10 cellular contexts compared by ENCODE assay signal in genomic region chr9:114388764-114389375, GRCh38. TPM values are rescaled to one million over a fixed set of nuclear protein-coding genes. Genes with fewer than 3 reads are reported as not detected.
A peak's percentile ranks its signal among the peaks of the same experiment; 100 is the strongest.
DNase-seq lines count a peak whose midpoint lies in the region; ATAC-seq and TF ChIP-seq lines count a peak whose summit lies in the region.
"Had no signal": no experiment of that assay in that cellular context is flagged by ENCODE, and none has a peak within 500 bp of the region (broad histone marks: within the 10 kb centered on the region; RNA-seq: fewer than 3 reads in every experiment).

No MANE protein-coding gene starts in this region.

- H4K20me1 ChIP-seq in MM.1S (ENCODE audit: insufficient read depth, low read length), result no peaks in the 10 kb centered on the region

- no peaks in the 10 kb centered on the region for H3K36me3 ChIP-seq in MM.1S (replicated peaks; ENCODE audit: insufficient read depth, low read length)
- H3K36me3 ChIP-seq in trophoblast cell (ENCODE audit: control insufficient read depth in 1 of 2, insufficient read depth in 2 of 2, low read length in 2 of 2), result no peaks in the 10 kb centered on the region

- peak overlapping the region; percentile 95 for H3K4me3 Mint-ChIP-seq in CD4-positive, alpha-beta T cell
- peak overlapping the region; percentile 96 for H3K4me3 Mint-ChIP-seq in dendritic cell treated with granulocyte-macrophage colony-stimulating factor and Interleukin-4, amounts not matched to agents 40 ng/mL and 50 ng/mL, for 4 days

- peaks cover 13% of the 10 kb centered on the region for H3K79me1 ChIP-seq in trophoblast cell (ENCODE audit: low read length)

- H2BK120ac ChIP-seq in trophoblast cell (ENCODE audit: insufficient read depth, low read length, poor library complexity), result no peak overlapping the region

- H2AFZ ChIP-seq in MM.1S (ENCODE audit: low read length) (no peak overlapping the region), trophoblast cell (ENCODE audit: insufficient read depth, low read length, poor library complexity) (no peak overlapping the region)

- ATAC-seq in CD4-positive, alpha-beta T cell (ENCODE audit: poor library complexity), result no peak

- no peak overlapping the region for H4K12ac ChIP-seq in trophoblast cell (ENCODE audit: low read depth, low read length)

- peak overlapping the region; percentile 97 for H3K27ac ChIP-seq in CD4-positive, alpha-beta T cell (ENCODE audit: low read depth, low read length)
- H3K27ac ChIP-seq in MM.1S (ENCODE audit: low read length), result peak overlapping the region; percentile 96
- no peak overlapping the region for H3K27ac ChIP-seq in trophoblast cell (ENCODE audit: low read depth, low read length)

- DNase-seq in CD4-positive, alpha-beta T cell, result no peak
- DNase-seq in MM.1S (no peak), trophoblast cell (no peak), NCI-H2029 treated with DMSO at 0.1 percent for 48 hours (lab: John Stamatoyannopoulos, UW) (no peak), NCI-H510A treated with DMSO at 0.1 percent for 48 hours (lab: John Stamatoyannopoulos, UW) (no peak), hypothalamus (lab: John Stamatoyannopoulos, UW) (no peak), NCI-H524 (lab: John Stamatoyannopoulos, UW) (no peak)
- DNase-seq: DMS79, NCI-H1417 treated with DMSO at 0.1 percent for 48 hours had no signal

- H3K14ac ChIP-seq in trophoblast cell (ENCODE audit: low read length), result no peak overlapping the region

- H3K27me3 ChIP-seq in CD4-positive, alpha-beta T cell (ENCODE audit: control insufficient read depth, insufficient read depth, low read length), result no peaks in the 10 kb centered on the region
- no peaks in the 10 kb centered on the region for H3K27me3 ChIP-seq in MM.1S (replicated peaks; ENCODE audit: insufficient read depth, low read length)
- H3K27me3 ChIP-seq in trophoblast cell (ENCODE audit: insufficient read depth, low read length), result no peaks in the 10 kb centered on the region

- intact Hi-C loops in CD4-positive, alpha-beta T cell (cut with DNase I, micrococcal nuclease), result loop anchor here (1.0 to 10.0 kb wide), 6 partner anchors 8 to 536 kb away; partner anchors contain the start of gene ATP6V1G1 (in 1 of the 2)
- intact Hi-C loops in dendritic cell treated with granulocyte-macrophage colony-stimulating factor and Interleukin-4, amounts not matched to agents 40 ng/mL and 50 ng/mL, for 4 days (cut with micrococcal nuclease), result no loop called here

- H3K4me1 Mint-ChIP-seq in CD4-positive, alpha-beta T cell (ENCODE audit: low read depth), result peaks cover 83% of the 10 kb centered on the region
- peaks cover 84% of the 10 kb centered on the region for H3K4me1 Mint-ChIP-seq in dendritic cell treated with granulocyte-macrophage colony-stimulating factor and Interleukin-4, amounts not matched to agents 40 ng/mL and 50 ng/mL, for 4 days (ENCODE audit: low read depth)

- H2BK12ac ChIP-seq in trophoblast cell (ENCODE audit: low read length), result peak overlapping the region; percentile 75

- no CpG with 5 or more reads among the region's 9 CpGs for WGBS in trophoblast cell (ENCODE audit: extremely low coverage, insufficient coverage, insufficient read length)

- peak overlapping the region; percentile 80 for H4K91ac ChIP-seq in trophoblast cell (ENCODE audit: low read depth, low read length)

- no peak for TF ChIP-seq CTCF in CD4-positive, alpha-beta T cell (IDR thresholded peaks at IDR 0.05)
- TF ChIP-seq CTCF in MM.1S (IDR thresholded peaks at IDR 0.05; ENCODE audit: low read length), result no peak

- CTCF ChIA-PET in CD4-positive, alpha-beta T cell (lab: Charles Lee), result interaction anchor here (1.1 to 6.7 kb wide), 5 partner anchors 6 to 264 kb away, joined by 3 to 56 read pairs (median 7); no protein-coding TSS in a partner anchor

- no peak overlapping the region for H4K8ac ChIP-seq in trophoblast cell (ENCODE audit: low read depth, low read length)

- H3K9me2 ChIP-seq in MM.1S (replicated peaks; ENCODE audit: insufficient read depth, low read length), result no peaks in the 10 kb centered on the region

- no peaks in the 10 kb centered on the region for H3K9me3 ChIP-seq in CD4-positive, alpha-beta T cell (ENCODE audit: control insufficient read depth, low read length)
- H3K9me3 ChIP-seq in MM.1S (replicated peaks; ENCODE audit: insufficient read depth, low read length), result no peaks in the 10 kb centered on the region
- H3K9me3 ChIP-seq in trophoblast cell (ENCODE audit: insufficient read depth, low read depth, low read length), result no peaks in the 10 kb centered on the region

- H3K79me2 ChIP-seq in MM.1S (ENCODE audit: low read length), result peaks cover 89% of the 10 kb centered on the region
- no peaks in the 10 kb centered on the region for H3K79me2 ChIP-seq in trophoblast cell (ENCODE audit: control insufficient read depth, insufficient read depth, low read length, poor library complexity)

- no peak overlapping the region for H3K23ac ChIP-seq in trophoblast cell (ENCODE audit: low read length)

- H3K9me3 Mint-ChIP-seq in CD4-positive, alpha-beta T cell, result no peaks in the 10 kb centered on the region
- H3K9me3 Mint-ChIP-seq in dendritic cell treated with granulocyte-macrophage colony-stimulating factor and Interleukin-4, amounts not matched to agents 40 ng/mL and 50 ng/mL, for 4 days, result no peaks in the 10 kb centered on the region

- peak overlapping the region; percentile 85 for H3K4me2 ChIP-seq in MM.1S (ENCODE audit: low read depth, low read length)
- no peak overlapping the region for H3K4me2 ChIP-seq in trophoblast cell (ENCODE audit: low read length)

- H2BK5ac ChIP-seq in trophoblast cell (ENCODE audit: low read depth, low read length, poor library complexity), result no peak overlapping the region

- POLR2A ChIA-PET in CD4-positive, alpha-beta T cell (lab: Charles Lee), result interaction anchor here (0.8 to 10.0 kb wide), 9 partner anchors 6 to 540 kb away, joined by 3 to 477 read pairs (median 9); partner anchors contain the start of gene ATP6V1G1

- H3K4me3 ChIP-seq in MM.1S (ENCODE audit: low read length) (peak overlapping the region; percentile 88), trophoblast cell (ENCODE audit: low read depth, low read length) (no peak overlapping the region)

- peak overlapping the region; percentile 99 for H3K9ac ChIP-seq in MM.1S (ENCODE audit: low read length)
- H3K9ac ChIP-seq in trophoblast cell (ENCODE audit: low read length), result no peak overlapping the region

- H3K27ac Mint-ChIP-seq in CD4-positive, alpha-beta T cell, result peak overlapping the region; percentile 98
- peak overlapping the region; percentile 95 for H3K27ac Mint-ChIP-seq in dendritic cell treated with granulocyte-macrophage colony-stimulating factor and Interleukin-4, amounts not matched to agents 40 ng/mL and 50 ng/mL, for 4 days

- no peaks in the 10 kb centered on the region for H3K27me3 Mint-ChIP-seq in CD4-positive, alpha-beta T cell
- H3K27me3 Mint-ChIP-seq in dendritic cell treated with granulocyte-macrophage colony-stimulating factor and Interleukin-4, amounts not matched to agents 40 ng/mL and 50 ng/mL, for 4 days, result no peaks in the 10 kb centered on the region

- H2AK5ac ChIP-seq in trophoblast cell (ENCODE audit: low read length), result no peak overlapping the region

- no peak overlapping the region for H3K18ac ChIP-seq in trophoblast cell (ENCODE audit: low read length)

- H3F3A ChIP-seq in MM.1S (ENCODE audit: insufficient read depth, low read length), result peaks cover 37% of the 10 kb centered on the region

- H3K4me1 ChIP-seq in MM.1S (ENCODE audit: low read length), result peaks cover 39% of the 10 kb centered on the region
- peaks cover 30 to 42% of the 10 kb centered on the region in 2 experiments for H3K4me1 ChIP-seq in trophoblast cell (ENCODE audit: control insufficient read depth in 1 of 2, insufficient read depth in 2 of 2, low read length in 2 of 2)

- peaks cover 62% of the 10 kb centered on the region for H3K36me3 Mint-ChIP-seq in CD4-positive, alpha-beta T cell (ENCODE audit: low read depth)
- peaks cover 69% of the 10 kb centered on the region for H3K36me3 Mint-ChIP-seq in dendritic cell treated with granulocyte-macrophage colony-stimulating factor and Interleukin-4, amounts not matched to agents 40 ng/mL and 50 ng/mL, for 4 days (ENCODE audit: low read depth)

- H3K4ac ChIP-seq in trophoblast cell (ENCODE audit: low read depth, low read length), result no peak overlapping the region

RNA-seq across cellular contexts. Expression of gene AKNA, which starts 1.1 kb away (rescaled TPM):
- 100 to 1,000 TPM; 247 to 258 TPM for total RNA-seq in CD4-positive, alpha-beta T cell
- 14.4 and 16.0 TPM in 2 replicates for polyA plus RNA-seq in trophoblast cell (2013)

RNA-seq across cellular contexts. Expression of gene ORM2, which starts 59.2 kb away (rescaled TPM):
- total RNA-seq in CD4-positive, alpha-beta T cell, result not detected
- polyA plus RNA-seq in trophoblast cell (2013), result 0.08 TPM in 1 of 2 replicates, not detected in the other
